1 cellular context compared by ENCODE assay signal in genomic region chr19:57815247-57816075, GRCh38.
TF ChIP-seq lines count a peak whose summit lies in the region.

No MANE protein-coding gene starts in this region.

TF ChIP-seq in H1, 55 proteins besides CTCF, POLR2A, EP300 and RAD21:
- no peak for TF ChIP-seq KDM1A (IDR thresholded peaks at IDR 0.05; ENCODE audit: borderline replicate concordance, low read length)
- no peak for TF ChIP-seq TBP (IDR thresholded peaks at IDR 0.05; ENCODE audit: low read depth, low read length)
- TF ChIP-seq ATF2 (IDR thresholded peaks at IDR 0.05; ENCODE audit: low read length) = no peak
- no peak for TF ChIP-seq SRF (IDR thresholded peaks at IDR 0.05; ENCODE audit: low read depth, low read length)
- TF ChIP-seq CHD2 (IDR thresholded peaks at IDR 0.05; ENCODE audit: low read length) = no peak
- no peak for TF ChIP-seq SUZ12 (IDR thresholded peaks at IDR 0.05; ENCODE audit: low read length)
- no peak for TF ChIP-seq USF2 (IDR thresholded peaks at IDR 0.05; ENCODE audit: low read length)
- TF ChIP-seq BACH1 (IDR thresholded peaks at IDR 0.05; ENCODE audit: low read length) = no peak
- TF ChIP-seq CREB1 (IDR thresholded peaks at IDR 0.05) = no peak
- TF ChIP-seq HDAC6 (IDR thresholded peaks at IDR 0.05; ENCODE audit: low read depth, low read length) = no peak
- no peak for TF ChIP-seq RNF2 (IDR thresholded peaks at IDR 0.05; ENCODE audit: borderline replicate concordance, low read depth, low read length, missing control alignments, poor library complexity, severe bottlenecking)
- no peak for TF ChIP-seq ATF3 (IDR thresholded peaks at IDR 0.05; ENCODE audit: insufficient read depth, low read depth, low read length)
- TF ChIP-seq POLR2AphosphoS5 (IDR thresholded peaks at IDR 0.05; ENCODE audit: low read depth, low read length) = no peak
- no peak for TF ChIP-seq E2F6 (IDR thresholded peaks at IDR 0.05)
